12 cellular contexts compared by ENCODE assay signal in genomic region chr14:90487031-90487430, GRCh38.
A peak's percentile ranks its signal among the peaks of the same experiment; 100 is the strongest.
DNase-seq lines count a peak whose midpoint lies in the region; ATAC-seq and TF ChIP-seq lines count a peak whose summit lies in the region.
"Had no signal": no experiment of that assay in that cellular context is flagged by ENCODE, and none has a peak within 500 bp of the region (broad histone marks: within the 10 kb centered on the region; RNA-seq: fewer than 3 reads in every experiment).

No MANE protein-coding gene starts in this region.

- no peaks in the 10 kb centered on the region for H4K20me1 ChIP-seq in MM.1S (ENCODE audit: insufficient read depth, low read length)

- no peaks in the 10 kb centered on the region for H3K27me3 ChIP-seq in MM.1S (replicated peaks; ENCODE audit: insufficient read depth, low read length)
- H3K27me3 ChIP-seq: upper lobe of right lung had no signal

- no peaks in the 10 kb centered on the region for H3K9me3 ChIP-seq in MM.1S (replicated peaks; ENCODE audit: insufficient read depth, low read length)
- H3K9me3 ChIP-seq: upper lobe of right lung had no signal

- no peak overlapping the region for H3K4me2 ChIP-seq in MM.1S (ENCODE audit: low read depth, low read length)

- H3K4me3 ChIP-seq in fibroblast of pulmonary artery (replicated peaks; ENCODE audit: low read depth, low read length) (no peak overlapping the region), MM.1S (ENCODE audit: low read length) (no peak overlapping the region)
- H3K4me3 ChIP-seq: upper lobe of right lung had no signal

- H3K79me2 ChIP-seq in MM.1S (ENCODE audit: low read length), result no peaks in the 10 kb centered on the region

- H3F3A ChIP-seq in MM.1S (ENCODE audit: insufficient read depth, low read length), result no peaks in the 10 kb centered on the region

- no peaks in the 10 kb centered on the region for H3K36me3 Mint-ChIP-seq in type B pancreatic cell
- H3K36me3 Mint-ChIP-seq: natural killer cell treated with Interleukin-12 subunit alpha and Interleukin-12 subunit beta and Interleukin-15 and Interleukin-18, amount 100 ng/mL, for 72 hours had no signal

- no peaks in the 10 kb centered on the region for H3K27me3 Mint-ChIP-seq in type B pancreatic cell

- no peak overlapping the region for H3K27ac Mint-ChIP-seq in type B pancreatic cell
- H3K27ac Mint-ChIP-seq: dendritic cell treated with granulocyte-macrophage colony-stimulating factor and Interleukin-4, amounts not matched to agents 40 ng/mL and 50 ng/mL, for 4 days; natural killer cell treated with Interleukin-12 subunit alpha and Interleukin-12 subunit beta and Interleukin-15 and Interleukin-18, amount 100 ng/mL, for 72 hours had no signal

- no peak overlapping the region for H2AFZ ChIP-seq in MM.1S (ENCODE audit: low read length)

- peak; percentile 28 for DNase-seq in activated CD8-positive, alpha-beta memory T cell treated with anti-CD3 and anti-CD28 coated beads for 24 hours
- no peak for DNase-seq in activated CD8-positive, alpha-beta memory T cell treated with anti-CD3 and anti-CD28 coated beads, Interleukin-2, amount 50 U/mL, for 48 hours
- DNase-seq in NCI-H69 (lab: John Stamatoyannopoulos, UW) (peak; percentile 97), fibroblast of pulmonary artery (ENCODE audit: low read depth) (peak; percentile 18), type B pancreatic cell (ENCODE audit: extremely low spot score, unreplicated experiment) (peak; percentile 65), MM.1S (no peak)
- DNase-seq in stimulated activated naive CD8-positive, alpha-beta T cell treated with anti-CD3 and anti-CD28 coated beads, Interleukin-15, Interleukin-2, amounts not matched to agents 100 U/mL and 50 U/mL, for 24 hours, result no peak
- DNase-seq: T-helper 1 cell, upper lobe of right lung had no signal

- H3K4me3 Mint-ChIP-seq in type B pancreatic cell, result no peak overlapping the region
- H3K4me3 Mint-ChIP-seq: dendritic cell treated with granulocyte-macrophage colony-stimulating factor and Interleukin-4, amounts not matched to agents 40 ng/mL and 50 ng/mL, for 4 days; natural killer cell treated with Interleukin-12 subunit alpha and Interleukin-12 subunit beta and Interleukin-15 and Interleukin-18, amount 100 ng/mL, for 72 hours had no signal

- no peaks in the 10 kb centered on the region for H3K4me1 ChIP-seq in MM.1S (ENCODE audit: low read length)

- peaks cover 11% of the 10 kb centered on the region for H3K4me1 Mint-ChIP-seq in type B pancreatic cell (ENCODE audit: unreplicated experiment)

- no peaks in the 10 kb centered on the region for H3K36me3 ChIP-seq in MM.1S (replicated peaks; ENCODE audit: insufficient read depth, low read length)
- H3K36me3 ChIP-seq: upper lobe of right lung had no signal

- no peak overlapping the region for H3K27ac ChIP-seq in MM.1S (ENCODE audit: low read length)
- H3K27ac ChIP-seq: upper lobe of right lung had no signal

- TF ChIP-seq CTCF in fibroblast of pulmonary artery (IDR thresholded peaks at IDR 0.05; ENCODE audit: low read length, missing control alignments), result no peak
- no peak for TF ChIP-seq CTCF in type B pancreatic cell (conservative IDR thresholded peaks at IDR 0.05)
- TF ChIP-seq CTCF in MM.1S (IDR thresholded peaks at IDR 0.05; ENCODE audit: low read length), result no peak

- no peak overlapping the region for H3K9ac ChIP-seq in MM.1S (ENCODE audit: low read length)

- ATAC-seq in stimulated activated naive CD8-positive, alpha-beta T cell treated with anti-CD3 and anti-CD28 coated beads, Interleukin-15, Interleukin-2, amounts not matched to agents 100 U/mL and 50 U/mL, for 24 hours, result no peak
- no peak for ATAC-seq in HG02938 (IDR thresholded peaks at IDR 0.05; ENCODE audit: unreplicated experiment)
- ATAC-seq: upper lobe of right lung had no signal

- H3K9me2 ChIP-seq in MM.1S (replicated peaks; ENCODE audit: insufficient read depth, low read length), result no peaks in the 10 kb centered on the region

- no peaks in the 10 kb centered on the region for H3K9me3 Mint-ChIP-seq in type B pancreatic cell
- H3K9me3 Mint-ChIP-seq: natural killer cell treated with Interleukin-12 subunit alpha and Interleukin-12 subunit beta and Interleukin-15 and Interleukin-18, amount 100 ng/mL, for 72 hours had no signal

Comparison
In these comparisons a context has a peak if more than half of its experiments do, and no peak if none do; other contexts are left out.
1. DNase-seq: peak in activated CD8-positive, alpha-beta memory T cell treated with anti-CD3 and anti-CD28 coated beads for 24 hours (single experiment), NCI-H69 (single experiment), fibroblast of pulmonary artery (single experiment) and type B pancreatic cell (single experiment); none in activated CD8-positive, alpha-beta memory T cell treated with anti-CD3 and anti-CD28 coated beads, Interleukin-2, amount 50 U/mL, for 48 hours (single experiment), stimulated activated naive CD8-positive, alpha-beta T cell treated with anti-CD3 and anti-CD28 coated beads, Interleukin-15, Interleukin-2, amounts not matched to agents 100 U/mL and 50 U/mL, for 24 hours (single experiment) and MM.1S (single experiment).